ENCODE assay signal across 15 cellular contexts in genomic region chr10:23742807-23743206, GRCh38.
DNase-seq lines count a peak whose midpoint lies in the region; ATAC-seq and TF ChIP-seq lines count a peak whose summit lies in the region.
"Had no signal": no experiment of that assay in that cellular context is flagged by ENCODE, and none has a peak within 500 bp of the region (broad histone marks: within the 10 kb centered on the region; RNA-seq: fewer than 3 reads in every experiment).

No MANE protein-coding gene starts in this region.

- peak overlapping the region; percentile 75 for H3K27ac ChIP-seq in VCaP
- no peak overlapping the region for H3K27ac ChIP-seq in foreskin keratinocyte
- H3K27ac ChIP-seq: brain microvascular endothelial cell, neural progenitor cell, right atrium auricular region, SJCRH30 had no signal

- TF ChIP-seq POLR2A in GM18505 (IDR thresholded peaks at IDR 0.05; ENCODE audit: borderline replicate concordance, extremely low read depth, insufficient read depth, insufficient read length), result no peak

- no peaks in the 10 kb centered on the region for H3K27me3 ChIP-seq in foreskin keratinocyte
- H3K27me3 ChIP-seq: brain microvascular endothelial cell, neural progenitor cell, right atrium auricular region, SJCRH30 had no signal

- H3K4me1 ChIP-seq in foreskin keratinocyte, result no peaks in the 10 kb centered on the region
- H3K4me1 ChIP-seq: neural progenitor cell, right atrium auricular region, SJCRH30 had no signal

- DNase-seq in foreskin keratinocyte (no peak), activated T-cell treated with anti-CD3 and anti-CD28 coated beads for 4 hours (no peak)
- no peak for DNase-seq in activated CD4-positive, alpha-beta T cell treated with anti-CD3 and anti-CD28 coated beads for 4 hours
- DNase-seq: activated CD4-positive, alpha-beta T cell treated with anti-CD3 and anti-CD28 coated beads, Interleukin-2, amount 10 ng/mL, durations not matched to agents 24 days and 14 days; brain microvascular endothelial cell; NCI-H1092 treated with DMSO at 0.1 percent for 48 hours; SJCRH30; T1000 had no signal

- TF ChIP-seq CTCF in VCaP (conservative IDR thresholded peaks at IDR 0.05), result no peak
- no peak for TF ChIP-seq CTCF in foreskin keratinocyte (conservative IDR thresholded peaks at IDR 0.05)

- ATAC-seq in GM18505 (IDR thresholded peaks at IDR 0.05; ENCODE audit: unreplicated experiment), result peak; percentile 15
- ATAC-seq in GM21360 (IDR thresholded peaks at IDR 0.05; ENCODE audit: unreplicated experiment), result peak; percentile 23
- ATAC-seq in HG02938 (IDR thresholded peaks at IDR 0.05; ENCODE audit: unreplicated experiment), result peak; percentile 3
- ATAC-seq in foreskin keratinocyte, result no peak
- no peak for ATAC-seq in HG02623 (IDR thresholded peaks at IDR 0.05; ENCODE audit: unreplicated experiment)

Comparison
In these comparisons a context has a peak if more than half of its experiments do, and no peak if none do; other contexts are left out.
1. ATAC-seq: peak in GM18505 (single experiment), GM21360 (single experiment) and HG02938 (single experiment); none in foreskin keratinocyte (single experiment) and HG02623 (single experiment).